In genomic region chr6:27551607-27552006, GRCh38 we compare ENCODE assay signal across 20 cellular contexts.
DNase-seq lines count a peak whose midpoint lies in the region; ATAC-seq, FAIRE-seq and TF ChIP-seq lines count a peak whose summit lies in the region.
"Had no signal": no experiment of that assay in that cellular context is flagged by ENCODE, and none has a peak within 500 bp of the region (broad histone marks: within the 10 kb centered on the region; RNA-seq: fewer than 3 reads in every experiment).

No MANE protein-coding gene starts in this region.

- H3K9me3 ChIP-seq in HUES48 (ENCODE audit: control insufficient read depth, insufficient read depth, low read length) (no peaks in the 10 kb centered on the region), astrocyte (ENCODE audit: insufficient read depth, low read depth, low read length) (no peaks in the 10 kb centered on the region), neural progenitor cell (ENCODE audit: low read depth) (no peaks in the 10 kb centered on the region)

- H3K4me1 ChIP-seq in HUES48 (ENCODE audit: control insufficient read depth, insufficient read depth, low read length) (no peaks in the 10 kb centered on the region; the same call in 1 of the 2 replicates), astrocyte (ENCODE audit: insufficient read depth, low read length) (no peaks in the 10 kb centered on the region), neural progenitor cell (no peaks in the 10 kb centered on the region)

- H3K9ac ChIP-seq in HUES48 (ENCODE audit: low read depth, low read length), result no peak overlapping the region
- H3K9ac ChIP-seq in astrocyte (ENCODE audit: low read length), result no peak overlapping the region
- H3K9ac ChIP-seq in neural progenitor cell, result no peak overlapping the region

- peak overlapping the region; percentile 26 for H3K4me3 Mint-ChIP-seq in activated CD8-positive, alpha-beta memory T cell treated with anti-CD3 and anti-CD28 coated beads, Interleukin-2, amount 10 ng/mL, durations not matched to agents 7 days and 5 days
- H3K4me3 Mint-ChIP-seq in astrocyte (ENCODE audit: unreplicated experiment) (peak overlapping the region; percentile 54), neural progenitor cell (peak overlapping the region; percentile 93)

- ATAC-seq in activated CD8-positive, alpha-beta memory T cell treated with anti-CD3 and anti-CD28 coated beads, Interleukin-2, amount 10 ng/mL, durations not matched to agents 7 days and 5 days, result no peak
- ATAC-seq: Right ventricle myocardium inferior had no signal

- H3K79me2 ChIP-seq in astrocyte (ENCODE audit: insufficient read depth, low read length) (no peaks in the 10 kb centered on the region), neural progenitor cell (ENCODE audit: low read depth) (no peaks in the 10 kb centered on the region)

- no peak for DNase-seq in activated CD8-positive, alpha-beta memory T cell treated with anti-CD3 and anti-CD28 coated beads, Interleukin-2, amount 10 ng/mL, durations not matched to agents 7 days and 5 days
- DNase-seq in activated CD8-positive, alpha-beta memory T cell treated with anti-CD3 and anti-CD28 coated beads for 24 hours, result no peak
- DNase-seq in astrocyte (ENCODE audit: low read depth) (no peak), neural progenitor cell (ENCODE audit: low spot score) (no peak), ACHN (no peak), NCI-H446 treated with DMSO at 0.1 percent for 48 hours (lab: John Stamatoyannopoulos, UW) (no peak), GM19238 (ENCODE audit: insufficient read length, low spot score) (no peak)
- DNase-seq: 8988T; AML-193; CD4-positive, CD25-positive, alpha-beta regulatory T cell; DMS79; IMR-90; MV-4-11; NCI-H1436 treated with DMSO at 0.1 percent for 48 hours; NCI-H226; NCI-H526 treated with DMSO at 0.1 percent for 48 hours had no signal

- no peak overlapping the region for H3K27ac Mint-ChIP-seq in activated CD8-positive, alpha-beta memory T cell treated with anti-CD3 and anti-CD28 coated beads, Interleukin-2, amount 10 ng/mL, durations not matched to agents 7 days and 5 days
- H3K27ac Mint-ChIP-seq in astrocyte (ENCODE audit: unreplicated experiment), result no peak overlapping the region
- no peak overlapping the region for H3K27ac Mint-ChIP-seq in neural progenitor cell

- H3K4me3 ChIP-seq in HUES48 (ENCODE audit: low read depth, low read length), result peak overlapping the region; percentile 64
- no peak overlapping the region for H3K4me3 ChIP-seq in astrocyte (ENCODE audit: insufficient read depth, low read depth, low read length)
- peak overlapping the region; percentile 65 for H3K4me3 ChIP-seq in neural progenitor cell
- H3K4me3 ChIP-seq: GM12878 had no signal

- H3K27me3 ChIP-seq in HUES48 (ENCODE audit: control insufficient read depth, insufficient read depth, low read length) (no peaks in the 10 kb centered on the region), astrocyte (ENCODE audit: insufficient read depth, low read length) (peaks cover 5% of the 10 kb centered on the region), neural progenitor cell (peaks cover 19% of the 10 kb centered on the region)

- peaks cover 75% of the 10 kb centered on the region for H3K27me3 Mint-ChIP-seq in activated CD8-positive, alpha-beta memory T cell treated with anti-CD3 and anti-CD28 coated beads, Interleukin-2, amount 10 ng/mL, durations not matched to agents 7 days and 5 days
- H3K27me3 Mint-ChIP-seq in astrocyte (ENCODE audit: low read depth, unreplicated experiment) (peaks cover 5% of the 10 kb centered on the region), neural progenitor cell (ENCODE audit: insufficient read depth, low read depth) (peaks cover 21% of the 10 kb centered on the region)

- H3K4me1 Mint-ChIP-seq in activated CD8-positive, alpha-beta memory T cell treated with anti-CD3 and anti-CD28 coated beads, Interleukin-2, amount 10 ng/mL, durations not matched to agents 7 days and 5 days, result peaks cover 34% of the 10 kb centered on the region
- H3K4me1 Mint-ChIP-seq in astrocyte (ENCODE audit: low read depth, unreplicated experiment), result no peaks in the 10 kb centered on the region
- peaks cover 17% of the 10 kb centered on the region for H3K4me1 Mint-ChIP-seq in neural progenitor cell

- H3K36me3 ChIP-seq in HUES48 (ENCODE audit: control insufficient read depth, insufficient read depth, low read length) (no peaks in the 10 kb centered on the region), astrocyte (ENCODE audit: insufficient read depth, low read length) (no peaks in the 10 kb centered on the region), neural progenitor cell (no peaks in the 10 kb centered on the region)

- peaks cover 28% of the 10 kb centered on the region for H3F3A ChIP-seq in neural progenitor cell (ENCODE audit: low read depth)

- CTCF ChIA-PET in activated CD8-positive, alpha-beta memory T cell treated with anti-CD3 and anti-CD28 coated beads, Interleukin-2, amount 10 ng/mL, durations not matched to agents 7 days and 5 days (lab: Charles Lee), result no interaction called here

- H3K9me3 Mint-ChIP-seq in activated CD8-positive, alpha-beta memory T cell treated with anti-CD3 and anti-CD28 coated beads, Interleukin-2, amount 10 ng/mL, durations not matched to agents 7 days and 5 days (ENCODE audit: low read depth), result peaks cover 2% of the 10 kb centered on the region
- no peaks in the 10 kb centered on the region for H3K9me3 Mint-ChIP-seq in astrocyte (ENCODE audit: unreplicated experiment)
- peaks cover 13% of the 10 kb centered on the region for H3K9me3 Mint-ChIP-seq in neural progenitor cell

- H3K4me2 ChIP-seq in astrocyte (ENCODE audit: low read length), result no peak overlapping the region
- H3K4me2 ChIP-seq in neural progenitor cell, result peak overlapping the region; percentile 77

- FAIRE-seq in astrocyte (lab: Jason Lieb, UNC), result no peak
- FAIRE-seq: GM12878, GM19239 had no signal

- H3K27ac ChIP-seq in HUES48 (ENCODE audit: low read depth, low read length) (no peak overlapping the region), astrocyte (ENCODE audit: low read depth, low read length) (no peak overlapping the region), neural progenitor cell (no peak overlapping the region)

- H4K20me1 ChIP-seq in astrocyte (ENCODE audit: insufficient read depth, low read length) (no peaks in the 10 kb centered on the region), neural progenitor cell (ENCODE audit: low read depth) (no peaks in the 10 kb centered on the region)

- H2AFZ ChIP-seq in astrocyte (ENCODE audit: low read depth, low read length) (no peak overlapping the region), neural progenitor cell (replicated peaks) (peak overlapping the region; percentile 68)

- TF ChIP-seq CTCF in astrocyte (IDR thresholded peaks at IDR 0.05; ENCODE audit: insufficient read depth, low read depth, low read length), result no peak
- TF ChIP-seq CTCF in neural progenitor cell (IDR thresholded peaks at IDR 0.05), result no peak

- H3K36me3 Mint-ChIP-seq in activated CD8-positive, alpha-beta memory T cell treated with anti-CD3 and anti-CD28 coated beads, Interleukin-2, amount 10 ng/mL, durations not matched to agents 7 days and 5 days, result peaks cover 2% of the 10 kb centered on the region
- no peaks in the 10 kb centered on the region for H3K36me3 Mint-ChIP-seq in astrocyte (ENCODE audit: low read depth, unreplicated experiment)
- H3K36me3 Mint-ChIP-seq in neural progenitor cell, result peaks cover 2% of the 10 kb centered on the region

- in situ Hi-C loops in ACHN (cut with HindIII; ENCODE audit: low pct_ligation_motif_present, low pct_unique_long_range_greater_than_20kb, low sequenced_read_pairs), result no loop called here

Comparison
In these comparisons a context has a peak if more than half of its experiments do, and no peak if none do; other contexts are left out.
1. H3K4me3 Mint-ChIP-seq: peak in every context shown above with its lines; median percentile 93 in neural progenitor cell; 54 in astrocyte; 26 in activated CD8-positive, alpha-beta memory T cell treated with anti-CD3 and anti-CD28 coated beads, Interleukin-2, amount 10 ng/mL, durations not matched to agents 7 days and 5 days.